ENCODE assay signal across 9 cellular contexts in the genomic region with DNA sequence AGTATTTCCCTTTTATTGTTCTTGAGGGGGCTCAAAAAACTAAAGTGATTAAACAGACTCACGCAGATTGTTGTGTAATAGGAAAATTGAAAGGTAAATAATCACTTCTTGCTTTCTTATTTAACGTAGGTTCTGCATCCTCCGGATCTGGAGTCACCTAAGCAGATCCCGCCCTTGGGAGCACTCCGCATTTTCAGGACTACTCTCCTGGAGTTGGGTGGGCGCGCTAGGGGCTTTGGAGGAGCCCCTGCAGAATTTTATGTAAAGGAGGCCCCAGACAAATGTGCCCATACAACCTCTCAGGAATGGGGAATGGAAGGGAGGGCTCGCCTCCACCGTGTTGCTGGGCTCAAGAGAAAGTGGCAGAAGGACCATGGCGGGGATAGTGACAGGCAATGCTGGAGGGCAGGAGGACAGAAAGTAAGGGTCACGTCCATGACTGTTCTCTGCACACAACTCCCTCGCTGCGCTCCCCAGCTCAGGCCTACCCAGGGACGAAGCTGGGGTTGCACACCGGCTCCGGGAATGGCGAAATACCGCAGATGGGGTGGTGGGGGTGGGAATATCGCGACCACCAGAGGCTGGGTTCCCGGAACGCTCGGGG. TPM values are rescaled to one million over a fixed set of nuclear protein-coding genes. Genes with fewer than 3 reads are reported as not detected.
DNase-seq lines count a peak whose midpoint lies in the region; ATAC-seq and TF ChIP-seq lines count a peak whose summit lies in the region.
"Had no signal": no experiment of that assay in that cellular context is flagged by ENCODE, and none has a peak within 500 bp of the region (broad histone marks: within the 10 kb centered on the region; RNA-seq: fewer than 3 reads in every experiment).

No MANE protein-coding gene starts in this region.

- DNase-seq in lung (ENCODE audit: low spot score) (no peak), suprapubic skin (ENCODE audit: low spot score in 2 of 2) (no peak), NCI-H774 (lab: John Stamatoyannopoulos, UW) (no peak)

- no peak for TF ChIP-seq CTCF in VCaP (conservative IDR thresholded peaks at IDR 0.05)
- TF ChIP-seq CTCF in lung (IDR thresholded peaks at IDR 0.05; ENCODE audit: control extremely low read depth, extremely low read depth): no peak
- TF ChIP-seq CTCF in suprapubic skin (IDR thresholded peaks at IDR 0.05): no peak

- H3K27me3 ChIP-seq in duodenal mucosa (ENCODE audit: control insufficient read depth in 1 of 2, insufficient read depth in 2 of 2, low read length in 2 of 2) (no peaks in the 10 kb centered on the region), lung (ENCODE audit: control insufficient read depth, insufficient read depth) (no peaks in the 10 kb centered on the region), suprapubic skin (no peaks in the 10 kb centered on the region)

- no peaks in the 10 kb centered on the region for H3K9me3 ChIP-seq in duodenal mucosa (ENCODE audit: control insufficient read depth in 1 of 2, low read length in 2 of 2)
- peaks cover 0 to 2% of the 10 kb centered on the region in 2 donors for H3K9me3 ChIP-seq in lung (ENCODE audit: control insufficient read depth in 2 of 2, insufficient read depth in 1 of 2, low read length in 1 of 2)
- no peaks in the 10 kb centered on the region for H3K9me3 ChIP-seq in suprapubic skin

- H3K4me1 ChIP-seq in duodenal mucosa (ENCODE audit: control insufficient read depth in 1 of 2, insufficient read depth in 2 of 2, low read length in 2 of 2): peaks cover 11 to 13% of the 10 kb centered on the region in 2 donors
- peaks cover 0 to 14% of the 10 kb centered on the region in 2 donors for H3K4me1 ChIP-seq in lung (ENCODE audit: control insufficient read depth in 2 of 2, insufficient read depth in 2 of 2, low read length in 2 of 2)
- peaks cover 15% of the 10 kb centered on the region for H3K4me1 ChIP-seq in suprapubic skin

- no peaks in the 10 kb centered on the region for H3K36me3 ChIP-seq in duodenal mucosa (ENCODE audit: control insufficient read depth in 1 of 2, insufficient read depth in 2 of 2, low read length in 2 of 2)
- H3K36me3 ChIP-seq in lung (ENCODE audit: control insufficient read depth in 2 of 2, insufficient read depth in 2 of 2, low read length in 2 of 2): no peaks in the 10 kb centered on the region
- H3K36me3 ChIP-seq in suprapubic skin: no peaks in the 10 kb centered on the region

- WGBS in lung, 2 donors: 33 to 38% methylated on average over 23 of the region's 23 CpGs
- 62% methylated on average over 23 of the region's 23 CpGs for WGBS in suprapubic skin

- ATAC-seq in lung (ENCODE audit: insufficient read depth, low FRiP score): no peak
- no peak for ATAC-seq in HG03135 (IDR thresholded peaks at IDR 0.05; ENCODE audit: unreplicated experiment)
- no peak for ATAC-seq in HG03175 (IDR thresholded peaks at IDR 0.05; ENCODE audit: unreplicated experiment)
- no peak for ATAC-seq in HG03159 (IDR thresholded peaks at IDR 0.05; ENCODE audit: unreplicated experiment)

- no peak for TF ChIP-seq EP300 in suprapubic skin (IDR thresholded peaks at IDR 0.05)

- no peak for TF ChIP-seq POLR2A in suprapubic skin (IDR thresholded peaks at IDR 0.05)

- H3K27ac ChIP-seq in VCaP: peak overlapping the region; percentile 19; the same call in 1 of the 2 replicates
- H3K27ac ChIP-seq in duodenal mucosa (ENCODE audit: low read depth, low read length): no peak overlapping the region
- H3K27ac ChIP-seq in lung (ENCODE audit: low read depth in 1 of 2, low read length in 1 of 2): peak overlapping the region in 1 of 2 donors; percentile 75
- no peak overlapping the region for H3K27ac ChIP-seq in suprapubic skin

- peak overlapping the region; percentile 44 for H3K9ac ChIP-seq in duodenal mucosa (ENCODE audit: low read depth in 1 of 2, low read length in 2 of 2)

- H3K4me3 ChIP-seq in duodenal mucosa (ENCODE audit: low read depth in 1 of 2, low read length in 2 of 2) (peak overlapping the region; percentile 61 to 65), lung (peak overlapping the region; percentile 1), suprapubic skin (peak overlapping the region; percentile 44)

RNA-seq across cellular contexts. Expression of gene MT2A, which starts 8.3 kb away (rescaled TPM):
- total RNA-seq in lung (100 to 1,000 TPM in 1 of 2 donors, 10 to 100 TPM in 1; 17.6 to 521 TPM), suprapubic skin (1,000 to 10,000 TPM in 1 of 4 donors, 100 to 1,000 TPM in 3; 375 to 1,014 (median 463) TPM)
- polyA plus RNA-seq in lung: 1,000 to 10,000 TPM in 1 of 2 donors, 100 to 1,000 TPM in 1; 903 to 1,104 TPM

RNA-seq across cellular contexts. Expression of gene MT1E, which starts 8.9 kb away (rescaled TPM):
- 100 to 1,000 TPM in 1 of 2 donors, 10 to 100 TPM in 1; 22.1 to 251 TPM for total RNA-seq in lung
- polyA plus RNA-seq in lung: 100 to 1,000 TPM in 1 of 2 donors, 10 to 100 TPM in 1; 66.9 to 746 TPM
- 1,000 to 10,000 TPM in 1 of 4 donors, 100 to 1,000 TPM in 3; 454 to 1,259 (median 584) TPM for total RNA-seq in suprapubic skin

RNA-seq across cellular contexts. Expression of gene MT1M, which starts 15.7 kb away (rescaled TPM):
- total RNA-seq in lung (10 to 100 TPM in 1 of 2 donors, under 1 TPM in 1; 0.88 to 51.9 TPM), suprapubic skin (10 to 100 TPM; 13.6 to 41.7 (median 20.5) TPM)
- polyA plus RNA-seq in lung: 100 to 1,000 TPM in 1 of 2 donors, 10 to 100 TPM in 1; 35.2 to 251 TPM

RNA-seq across cellular contexts. Expression of gene MT1A, which starts 21.8 kb away (rescaled TPM):
- total RNA-seq in lung (10 to 100 TPM in 1 of 2 donors, 1 to 10 TPM in 1; 1.1 to 36.2 TPM), suprapubic skin (10 to 100 TPM in 3 of 4 donors, 1 to 10 TPM in 1; 5.2 to 93.7 (median 29.4) TPM)
- 100 to 1,000 TPM in 1 of 2 donors, 10 to 100 TPM in 1; 66.7 to 438 TPM for polyA plus RNA-seq in lung

RNA-seq across cellular contexts. Expression of gene MT3, which starts 27.4 kb away (rescaled TPM):
- total RNA-seq in lung (not detected), suprapubic skin (not detected)
- 1 to 10 TPM; 1.3 to 4.4 TPM for polyA plus RNA-seq in lung
- total RNA-seq: omental fat pad had no signal

Comparison
In these comparisons a context has a peak if more than half of its experiments do, and no peak if none do; other contexts are left out.
1. H3K4me3 ChIP-seq: peak in every context shown above with its lines; median percentile 63 in duodenal mucosa; 44 in suprapubic skin; 1 in lung.